ENCODE assay signal across 1 cellular context in genomic region chr9:125706661-125707539, GRCh38.
TF ChIP-seq lines count a peak whose summit lies in the region.

TSS of gene MAPKAP1 (minus strand) at chr9:125707208. CDS start at chr9:125672574, 34,634 bp downstream.

TF ChIP-seq in HepG2, 621 proteins besides CTCF, POLR2A, EP300 and RAD21 (continued from another document and continues in another):
- TF ChIP-seq NKX3-1 (CRISPR knock-in tag; IDR thresholded peaks at IDR 0.05), result no peak
- no peak for TF ChIP-seq RFXANK (CRISPR knock-in tag; IDR thresholded peaks at IDR 0.05)
- no peak for TF ChIP-seq PAX8 (CRISPR knock-in tag; IDR thresholded peaks at IDR 0.05; ENCODE audit: borderline replicate concordance)
- 0 out of 2 replicates have a peak, but pooled peaks have one; percentile 40 for TF ChIP-seq ZNF607 (CRISPR knock-in tag; IDR thresholded peaks at IDR 0.05; ENCODE audit: borderline replicate concordance)
- no peak for TF ChIP-seq FOXP4 (CRISPR knock-in tag; IDR thresholded peaks at IDR 0.05)
- TF ChIP-seq ZBTB7B (CRISPR knock-in tag; IDR thresholded peaks at IDR 0.05), result no peak; the same call in 1 of the 2 replicates
- no peak for TF ChIP-seq SNRNP70 (IDR thresholded peaks at IDR 0.05; ENCODE audit: low read depth, low read length)
- TF ChIP-seq SMYD3 (CRISPR knock-in tag; IDR thresholded peaks at IDR 0.05), result no peak
- no peak; the same call in 1 of the 2 replicates for TF ChIP-seq STAT6 (CRISPR knock-in tag; IDR thresholded peaks at IDR 0.05; ENCODE audit: borderline replicate concordance)
- peak; percentile 51; the same call in 1 of the 2 replicates for TF ChIP-seq YEATS4 (CRISPR knock-in tag; IDR thresholded peaks at IDR 0.05; ENCODE audit: borderline replicate concordance)
- no peak for TF ChIP-seq ZNF468 (CRISPR knock-in tag; IDR thresholded peaks at IDR 0.05)
- TF ChIP-seq, protein P1, sequence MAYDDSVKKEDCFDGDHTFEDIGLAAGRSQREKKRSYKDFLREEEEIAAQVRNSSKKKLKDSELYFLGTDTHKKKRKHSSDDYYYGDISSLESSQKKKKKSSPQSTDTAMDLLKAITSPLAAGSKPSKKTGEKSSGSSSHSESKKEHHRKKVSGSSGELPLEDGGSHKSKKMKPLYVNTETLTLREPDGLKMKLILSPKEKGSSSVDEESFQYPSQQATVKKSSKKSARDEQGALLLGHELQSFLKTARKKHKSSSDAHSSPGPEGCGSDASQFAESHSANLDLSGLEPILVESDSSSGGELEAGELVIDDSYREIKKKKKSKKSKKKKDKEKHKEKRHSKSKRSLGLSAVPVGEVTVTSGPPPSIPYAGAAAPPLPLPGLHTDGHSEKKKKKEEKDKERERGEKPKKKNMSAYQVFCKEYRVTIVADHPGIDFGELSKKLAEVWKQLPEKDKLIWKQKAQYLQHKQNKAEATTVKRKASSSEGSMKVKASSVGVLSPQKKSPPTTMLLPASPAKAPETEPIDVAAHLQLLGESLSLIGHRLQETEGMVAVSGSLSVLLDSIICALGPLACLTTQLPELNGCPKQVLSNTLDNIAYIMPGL (CRISPR knock-in tag; IDR thresholded peaks at IDR 0.05; ENCODE audit: borderline replicate concordance in 1 of 2, low read depth in 1 of 2), result peak; percentile 42 to 85; a peak in 3 of 4 replicates
- TF ChIP-seq ZNF232 (CRISPR knock-in tag; IDR thresholded peaks at IDR 0.05; ENCODE audit: borderline replicate concordance), result no peak
- TF ChIP-seq ZNF543 (CRISPR knock-in tag; IDR thresholded peaks at IDR 0.05), result peak; percentile 60
- no peak for TF ChIP-seq ZFAT (CRISPR knock-in tag; conservative IDR thresholded peaks at IDR 0.05)
- no peak for TF ChIP-seq ONECUT2 (CRISPR knock-in tag; IDR thresholded peaks at IDR 0.05)
- TF ChIP-seq SSRP1 (CRISPR knock-in tag; IDR thresholded peaks at IDR 0.05), result no peak
- peak; percentile 85 for TF ChIP-seq AGO2 (optimal IDR thresholded peaks at IDR 0.05; ENCODE audit: low read depth, low read length)
- TF ChIP-seq ZNF883 (CRISPR knock-in tag; IDR thresholded peaks at IDR 0.05; ENCODE audit: not compliant biosample characterization), result peak; percentile 28
- no peak for TF ChIP-seq ZNF33A (CRISPR knock-in tag; IDR thresholded peaks at IDR 0.05; ENCODE audit: borderline replicate concordance)
- no peak for TF ChIP-seq SKIL (CRISPR knock-in tag; IDR thresholded peaks at IDR 0.05; ENCODE audit: borderline replicate concordance)
- TF ChIP-seq DDIT3 (CRISPR knock-in tag; IDR thresholded peaks at IDR 0.05), result no peak
- no peak for TF ChIP-seq ZZZ3 (CRISPR knock-in tag; IDR thresholded peaks at IDR 0.05; ENCODE audit: borderline replicate concordance)
- TF ChIP-seq KLF12 (CRISPR knock-in tag; IDR thresholded peaks at IDR 0.05; ENCODE audit: borderline replicate concordance), result peak; percentile 67; the same call in 1 of the 2 replicates
- no peak for TF ChIP-seq HOXA9 (CRISPR knock-in tag; IDR thresholded peaks at IDR 0.05; ENCODE audit: borderline replicate concordance)
- no peak for TF ChIP-seq MAFG (CRISPR knock-in tag; IDR thresholded peaks at IDR 0.05)
- no peak for TF ChIP-seq PBX2 (CRISPR knock-in tag; IDR thresholded peaks at IDR 0.05)
- peak; percentile 39; the same call in 1 of the 2 replicates for TF ChIP-seq ZNF331 (CRISPR knock-in tag; IDR thresholded peaks at IDR 0.05)
- TF ChIP-seq NAIF1 (CRISPR knock-in tag; IDR thresholded peaks at IDR 0.05; ENCODE audit: borderline replicate concordance), result 0 out of 2 replicates have a peak, but pooled peaks have one; percentile 43
- TF ChIP-seq, protein P2, sequence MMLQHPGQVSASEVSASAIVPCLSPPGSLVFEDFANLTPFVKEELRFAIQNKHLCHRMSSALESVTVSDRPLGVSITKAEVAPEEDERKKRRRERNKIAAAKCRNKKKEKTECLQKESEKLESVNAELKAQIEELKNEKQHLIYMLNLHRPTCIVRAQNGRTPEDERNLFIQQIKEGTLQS (CRISPR knock-in tag; IDR thresholded peaks at IDR 0.05), result no peak
- TF ChIP-seq ARNT (IDR thresholded peaks at IDR 0.05), result no peak
- peak; percentile 87 for TF ChIP-seq HNRNPLL (IDR thresholded peaks at IDR 0.05; ENCODE audit: low read depth, low read length, poor library complexity, severe bottlenecking)
- no peak for TF ChIP-seq SKI (IDR thresholded peaks at IDR 0.05; ENCODE audit: partially characterized antibody)
- no peak for TF ChIP-seq FIP1L1 (IDR thresholded peaks at IDR 0.05; ENCODE audit: borderline replicate concordance, insufficient read depth, low read depth, low read length)
- no peak for TF ChIP-seq SNAPC2 (CRISPR knock-in tag; IDR thresholded peaks at IDR 0.05)
- TF ChIP-seq JUN (CRISPR knock-in tag; IDR thresholded peaks at IDR 0.05), result no peak
- no peak for TF ChIP-seq CERS6 (CRISPR knock-in tag; IDR thresholded peaks at IDR 0.05)
- TF ChIP-seq IKZF5 (CRISPR knock-in tag; IDR thresholded peaks at IDR 0.05), result no peak
- TF ChIP-seq KAT7 (CRISPR knock-in tag; IDR thresholded peaks at IDR 0.05; ENCODE audit: borderline replicate concordance), result peak; percentile 71; the same call in 1 of the 2 replicates
- no peak for TF ChIP-seq CENPBD1 (CRISPR knock-in tag; IDR thresholded peaks at IDR 0.05; ENCODE audit: borderline replicate concordance, low read depth)
- peak; percentile 46 for TF ChIP-seq ISL2 (CRISPR knock-in tag; IDR thresholded peaks at IDR 0.05)
- TF ChIP-seq RBM22 (optimal IDR thresholded peaks at IDR 0.05; ENCODE audit: low read length), result no peak
- 0 out of 2 replicates have a peak, but pooled peaks have one; percentile 39 for TF ChIP-seq ZNF678 (CRISPR knock-in tag; IDR thresholded peaks at IDR 0.05)
- TF ChIP-seq ZNF510 (CRISPR knock-in tag; IDR thresholded peaks at IDR 0.05; ENCODE audit: low read depth), result peak; percentile 74; the same call in 1 of the 2 replicates
- TF ChIP-seq ATM (IDR thresholded peaks at IDR 0.05; ENCODE audit: borderline replicate concordance), result no peak
- TF ChIP-seq, protein P3, sequence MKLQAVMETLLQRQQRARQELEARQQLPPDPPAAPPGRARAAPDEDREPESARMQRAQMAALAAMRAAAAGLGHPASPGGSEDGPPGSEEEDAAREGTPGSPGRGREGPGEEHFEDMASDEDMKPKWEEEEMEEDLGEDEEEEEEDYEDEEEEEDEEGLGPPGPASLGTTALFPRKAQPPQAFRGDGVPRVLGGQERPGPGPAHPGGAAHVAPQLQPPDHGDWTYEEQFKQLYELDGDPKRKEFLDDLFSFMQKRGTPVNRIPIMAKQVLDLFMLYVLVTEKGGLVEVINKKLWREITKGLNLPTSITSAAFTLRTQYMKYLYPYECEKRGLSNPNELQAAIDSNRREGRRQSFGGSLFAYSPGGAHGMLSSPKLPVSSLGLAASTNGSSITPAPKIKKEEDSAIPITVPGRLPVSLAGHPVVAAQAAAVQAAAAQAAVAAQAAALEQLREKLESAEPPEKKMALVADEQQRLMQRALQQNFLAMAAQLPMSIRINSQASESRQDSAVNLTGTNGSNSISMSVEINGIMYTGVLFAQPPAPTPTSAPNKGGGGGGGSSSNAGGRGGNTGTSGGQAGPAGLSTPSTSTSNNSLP (IDR thresholded peaks at IDR 0.05; ENCODE audit: low read depth, low read length), result no peak
- no peak for TF ChIP-seq ZNF589 (CRISPR knock-in tag; conservative IDR thresholded peaks at IDR 0.05)
- no peak for TF ChIP-seq SP2 (CRISPR knock-in tag; IDR thresholded peaks at IDR 0.05)
- no peak for TF ChIP-seq KLF15 (CRISPR knock-in tag; IDR thresholded peaks at IDR 0.05; ENCODE audit: borderline replicate concordance)
- TF ChIP-seq MED13 (CRISPR knock-in tag; IDR thresholded peaks at IDR 0.05), result 0 out of 2 replicates have a peak, but pooled peaks have one; percentile 54
- TF ChIP-seq REL (CRISPR knock-in tag; conservative IDR thresholded peaks at IDR 0.05), result no peak
- TF ChIP-seq CAMTA2 (CRISPR knock-in tag; IDR thresholded peaks at IDR 0.05; ENCODE audit: borderline replicate concordance), result no peak
- TF ChIP-seq MEIS2 (CRISPR knock-in tag; IDR thresholded peaks at IDR 0.05), result no peak
- TF ChIP-seq NCOA5 (CRISPR knock-in tag; IDR thresholded peaks at IDR 0.05), result no peak
- TF ChIP-seq ARHGAP35 (CRISPR knock-in tag; IDR thresholded peaks at IDR 0.05; ENCODE audit: borderline replicate concordance), result no peak; the same call in 1 of the 2 replicates
- TF ChIP-seq EHMT2 (IDR thresholded peaks at IDR 0.05; ENCODE audit: borderline replicate concordance, low read depth, low read length), result no peak
- peak; percentile 19; the same call in 1 of the 2 replicates for TF ChIP-seq PITX1 (CRISPR knock-in tag; IDR thresholded peaks at IDR 0.05)
- TF ChIP-seq ARNT2 (CRISPR knock-in tag; IDR thresholded peaks at IDR 0.05; ENCODE audit: low read depth), result no peak
